10 cellular contexts compared by ENCODE assay signal in the genomic region with DNA sequence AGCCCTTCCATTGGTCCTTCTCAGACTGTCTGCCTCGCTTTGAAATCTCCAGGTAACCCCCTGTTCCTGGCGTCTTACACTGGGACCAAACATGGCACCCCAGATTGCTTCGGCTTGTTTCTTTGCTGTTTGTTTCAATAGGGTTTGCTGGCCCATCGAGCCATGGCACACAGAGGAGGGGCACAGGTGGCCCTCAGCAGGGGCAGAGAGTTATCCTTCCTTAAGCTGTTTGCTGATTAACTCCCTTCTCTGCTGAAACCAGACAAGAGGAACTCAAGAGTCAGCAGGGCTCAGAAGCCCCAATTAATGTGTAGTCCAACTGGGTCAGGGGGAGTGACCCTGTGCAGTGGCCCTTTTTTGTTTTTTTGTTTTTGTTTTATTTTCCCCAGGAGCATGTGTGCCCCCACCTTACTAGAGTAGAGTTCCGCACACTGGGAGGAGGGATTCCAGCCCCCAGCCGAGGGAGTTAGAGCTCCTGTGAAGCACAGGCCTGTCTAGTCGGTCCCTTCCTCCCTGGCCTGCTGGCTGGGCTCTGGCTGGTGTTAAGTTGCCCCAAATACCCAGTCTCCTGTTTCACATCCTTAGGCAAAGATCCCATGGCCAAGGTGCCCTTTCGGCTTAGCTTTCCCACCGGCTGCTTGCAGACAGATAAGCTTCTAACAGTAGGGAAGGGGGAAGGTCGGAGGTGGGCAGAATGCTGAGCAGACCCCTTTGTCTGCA. TPM values are rescaled to one million over a fixed set of nuclear protein-coding genes. Genes with fewer than 3 reads are reported as not detected.
A peak's percentile ranks its signal among the peaks of the same experiment; 100 is the strongest.
DNase-seq lines count a peak whose midpoint lies in the region; ATAC-seq, FAIRE-seq and TF ChIP-seq lines count a peak whose summit lies in the region.
"Had no signal": no experiment of that assay in that cellular context is flagged by ENCODE, and none has a peak within 500 bp of the region (broad histone marks: within the 10 kb centered on the region; RNA-seq: fewer than 3 reads in every experiment).

No MANE protein-coding gene starts in this region.

- H3K4me3 ChIP-seq in ACC112 (ENCODE audit: low read depth, low read length) (no peak overlapping the region), NB4 (ENCODE audit: low read depth, low read length) (no peak overlapping the region), endothelial cell of umbilical vein (replicated peaks in 1 of 3; ENCODE audit: insufficient read depth in 1 of 3, low read depth in 1 of 3, low read length in 3 of 3) (no peak overlapping the region), PC-9 (no peak overlapping the region)

- H3K79me2 ChIP-seq in ACC112 (ENCODE audit: control insufficient read depth, insufficient read depth, low read length, unreplicated experiment) (peaks cover 14% of the 10 kb centered on the region), endothelial cell of umbilical vein (ENCODE audit: control insufficient read depth, insufficient read depth, low read length) (peaks cover 38% of the 10 kb centered on the region), PC-9 (ENCODE audit: low read depth) (0 out of 2 replicates have a peak, but pooled peaks cover 6% of the 10 kb centered on the region)

- H3K9me3 ChIP-seq in endothelial cell of umbilical vein (replicated peaks; ENCODE audit: control insufficient read depth, insufficient read depth, low read length) (no peaks in the 10 kb centered on the region), PC-9 (ENCODE audit: insufficient read depth, low read depth) (no peaks in the 10 kb centered on the region)

- peaks cover 35% of the 10 kb centered on the region for H3F3A ChIP-seq in PC-9 (ENCODE audit: insufficient read depth, low read depth)

- H3K27ac ChIP-seq in ACC112 (ENCODE audit: low read depth, low read length) (peak overlapping the region; percentile 99), endothelial cell of umbilical vein (ENCODE audit: insufficient read depth, low read depth, low read length) (peak overlapping the region; percentile 71), PC-9 (no peak overlapping the region)

- TF ChIP-seq POLR2A in NB4 (IDR thresholded peaks at IDR 0.05; ENCODE audit: extremely low read depth, insufficient read length) (no peak), endothelial cell of umbilical vein (IDR thresholded peaks at IDR 0.05; ENCODE audit: low read depth, low read length) (no peak)

- CTCF ChIA-PET in endothelial cell of umbilical vein (lab: Charles Lee), result interaction anchor here (1.1 to 2.0 kb wide), 2 partner anchors 9 to 41 kb away, joined by 4 to 6 read pairs; no protein-coding TSS in a partner anchor
- CTCF ChIA-PET in PC-9 (lab: Charles Lee), result no interaction called here

- BruUV-seq in endothelial cell of umbilical vein (replicated peaks; lab: Mats Ljungman, UMichigan) (no TSS peak), PC-9 (replicated peaks; lab: Mats Ljungman, UMichigan) (no TSS peak)

- no peaks in the 10 kb centered on the region for H3K27me3 Mint-ChIP-seq in osteocyte (ENCODE audit: unreplicated experiment)

- H3K9me2 ChIP-seq in PC-9 (ENCODE audit: insufficient read depth), result no peaks in the 10 kb centered on the region

- dilution Hi-C loops in endothelial cell of umbilical vein (cut with MboI; ENCODE audit: extremely low pct_ligation_motif_present, low sequenced_read_pairs), result no loop called here

- TF ChIP-seq CTCF in NB4 (IDR thresholded peaks at IDR 0.05; ENCODE audit: low read depth, low read length), result no peak
- TF ChIP-seq CTCF in endothelial cell of umbilical vein (IDR thresholded peaks at IDR 0.05; ENCODE audit: extremely low read depth in 1 of 2, insufficient read depth in 1 of 2, low read depth in 1 of 2, low read length in 2 of 2), result no peak
- TF ChIP-seq CTCF in osteocyte (IDR thresholded peaks at IDR 0.05), result no peak
- no peak for TF ChIP-seq CTCF in PC-9 (conservative IDR thresholded peaks at IDR 0.05)

- H3K36me3 ChIP-seq in ACC112 (ENCODE audit: insufficient read depth, low read length) (no peaks in the 10 kb centered on the region), endothelial cell of umbilical vein (ENCODE audit: control insufficient read depth in 2 of 2, extremely low read depth in 1 of 2, insufficient read depth in 2 of 2, low read length in 2 of 2) (peaks cover 0 to 4% of the 10 kb centered on the region in 2 experiments), PC-9 (ENCODE audit: low read depth) (no peaks in the 10 kb centered on the region)

- intact Hi-C loops in endothelial cell of umbilical vein (cut with micrococcal nuclease) (no loop called here), PC-9 (cut with micrococcal nuclease; ENCODE audit: unreplicated experiment) (no loop called here)

- no peaks in the 10 kb centered on the region for H4K20me1 ChIP-seq in endothelial cell of umbilical vein (replicated peaks; ENCODE audit: control insufficient read depth, extremely low read depth, insufficient read depth, low read length)
- no peaks in the 10 kb centered on the region for H4K20me1 ChIP-seq in PC-9 (ENCODE audit: insufficient read depth)

- no peaks in the 10 kb centered on the region for H3K9me1 ChIP-seq in endothelial cell of umbilical vein (replicated peaks; ENCODE audit: control insufficient read depth, extremely low read depth, insufficient read depth, low read length)

- peak overlapping the region; percentile 90 for H3K27ac Mint-ChIP-seq in osteocyte (ENCODE audit: unreplicated experiment)

- H3K9me3 Mint-ChIP-seq in osteocyte (ENCODE audit: unreplicated experiment), result no peaks in the 10 kb centered on the region

- ATAC-seq in GM18868 (IDR thresholded peaks at IDR 0.05; ENCODE audit: unreplicated experiment), result no peak

- no peaks in the 10 kb centered on the region for H3K36me3 Mint-ChIP-seq in osteocyte (ENCODE audit: unreplicated experiment)

- no peak overlapping the region for H3K4me3 Mint-ChIP-seq in osteocyte (ENCODE audit: unreplicated experiment)

- H3K27me3 ChIP-seq in ACC112 (ENCODE audit: insufficient read depth, low read length) (no peaks in the 10 kb centered on the region), endothelial cell of umbilical vein (ENCODE audit: control insufficient read depth in 2 of 2, insufficient read depth in 2 of 2, low read length in 2 of 2) (no peaks in the 10 kb centered on the region), PC-9 (ENCODE audit: insufficient read depth, low read depth) (no peaks in the 10 kb centered on the region)

- H2AFZ ChIP-seq in ACC112 (ENCODE audit: low read length, unreplicated experiment) (no peak overlapping the region), endothelial cell of umbilical vein (ENCODE audit: low read depth, low read length) (no peak overlapping the region), PC-9 (no peak overlapping the region)

- peak overlapping the region; percentile 32 for H3K9ac ChIP-seq in endothelial cell of umbilical vein (replicated peaks; ENCODE audit: extremely low read depth, insufficient read depth, low read length)

- peaks cover 90% of the 10 kb centered on the region for H3K4me1 Mint-ChIP-seq in osteocyte (ENCODE audit: unreplicated experiment)

- DNase-seq in NB4 (ENCODE audit: low read depth) (peak; percentile 37), endothelial cell of umbilical vein (ENCODE audit: low read depth, low spot score) (peak; percentile 28), osteocyte (ENCODE audit: extremely low spot score, unreplicated experiment) (no peak), HK-2 (ENCODE audit: unreplicated experiment) (no peak), PC-9 (no peak), OCI-M1 (lab: John Stamatoyannopoulos, UW) (no peak)
- DNase-seq: activated CD4-positive, alpha-beta T cell treated with anti-CD3 and anti-CD28 coated beads, Interleukin-2, amount 50 U/mL, for 4 hours; NCI-H526 treated with DMSO at 0.1 percent for 48 hours had no signal

- H3K4me1 ChIP-seq in ACC112 (ENCODE audit: control insufficient read depth, insufficient read depth, low read length, unreplicated experiment) (peaks cover 87% of the 10 kb centered on the region), endothelial cell of umbilical vein (ENCODE audit: control insufficient read depth, extremely low read depth, insufficient read depth, low read length) (peaks cover 57% of the 10 kb centered on the region), PC-9 (replicated peaks; ENCODE audit: insufficient read depth) (peaks cover 57% of the 10 kb centered on the region)

- no peak overlapping the region for H3K4me2 ChIP-seq in endothelial cell of umbilical vein (ENCODE audit: insufficient read depth, low read length)
- H3K4me2 ChIP-seq in PC-9, result no peak overlapping the region

- POLR2A ChIA-PET in endothelial cell of umbilical vein (lab: Charles Lee) (no interaction called here), PC-9 (lab: Charles Lee; ENCODE audit: unreplicated experiment) (no interaction called here)

- no peak for FAIRE-seq in endothelial cell of umbilical vein (lab: Jason Lieb, UNC)

TF ChIP-seq in endothelial cell of umbilical vein, 7 proteins besides CTCF, POLR2A, EP300 and RAD21:
- TF ChIP-seq GATA2 (IDR thresholded peaks at IDR 0.05; ENCODE audit: insufficient read depth, insufficient read length, low read depth, low read length) (no peak), POLR2AphosphoS5 (IDR thresholded peaks at IDR 0.05; ENCODE audit: insufficient read depth, low read depth, low read length) (no peak), EZH2 (IDR thresholded peaks at IDR 0.05; ENCODE audit: borderline replicate concordance, low read depth, low read length, severe bottlenecking) (no peak), FOS (IDR thresholded peaks at IDR 0.05; ENCODE audit: borderline replicate concordance, insufficient read depth, low read length) (no peak), MYC (IDR thresholded peaks at IDR 0.05; ENCODE audit: low read depth, low read length) (no peak), JUN (IDR thresholded peaks at IDR 0.05; ENCODE audit: borderline replicate concordance, insufficient read depth, insufficient read length, low read depth) (no peak)
- TF ChIP-seq, protein P1, sequence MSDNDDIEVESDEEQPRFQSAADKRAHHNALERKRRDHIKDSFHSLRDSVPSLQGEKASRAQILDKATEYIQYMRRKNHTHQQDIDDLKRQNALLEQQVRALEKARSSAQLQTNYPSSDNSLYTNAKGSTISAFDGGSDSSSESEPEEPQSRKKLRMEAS (IDR thresholded peaks at IDR 0.05; ENCODE audit: insufficient read depth, insufficient read length), result no peak

RNA-seq across cellular contexts. Expression of a gene that starts 39.3 kb away (rescaled TPM):
- total RNA-seq in endothelial cell of umbilical vein, result 59.5 and 66.8 TPM in 2 replicates
- polyA plus RNA-seq in endothelial cell of umbilical vein, result 29.4 and 36.5 TPM in 2 replicates
- 36.3 and 39.7 TPM in 2 replicates for polyA plus RNA-seq in endothelial cell of umbilical vein (2011; cell fraction: cytosol; rRNA removed)
- polyA plus RNA-seq in endothelial cell of umbilical vein (2011; cell fraction: nucleus; rRNA removed), result 92.6 and 95.6 TPM in 2 replicates
- polyA plus RNA-seq in endothelial cell of umbilical vein (2012), result 22.3 and 25.8 TPM in 2 replicates
- 155 and 163 TPM in 2 replicates for polyA minus RNA-seq in endothelial cell of umbilical vein
- polyA minus RNA-seq in endothelial cell of umbilical vein (2011; cell fraction: cytosol; rRNA and poly(A)+ RNA removed), result 2.6 TPM
- polyA minus RNA-seq in endothelial cell of umbilical vein (2011; cell fraction: nucleus; rRNA and poly(A)+ RNA removed), result 117 and 159 TPM in 2 replicates
- 18.1 and 18.9 TPM in 2 replicates for total RNA-seq in osteocyte
- total RNA-seq in PC-9 (2021), result 11.6 and 12.9 TPM in 2 replicates

Comparison
In these comparisons a context has a peak if more than half of its experiments do, and no peak if none do; other contexts are left out.
1. DNase-seq: peak in NB4 (single experiment) and endothelial cell of umbilical vein (single experiment); none in osteocyte (single experiment), HK-2 (single experiment), PC-9 (0 of 2) and OCI-M1 (single experiment).